In the genomic region with DNA sequence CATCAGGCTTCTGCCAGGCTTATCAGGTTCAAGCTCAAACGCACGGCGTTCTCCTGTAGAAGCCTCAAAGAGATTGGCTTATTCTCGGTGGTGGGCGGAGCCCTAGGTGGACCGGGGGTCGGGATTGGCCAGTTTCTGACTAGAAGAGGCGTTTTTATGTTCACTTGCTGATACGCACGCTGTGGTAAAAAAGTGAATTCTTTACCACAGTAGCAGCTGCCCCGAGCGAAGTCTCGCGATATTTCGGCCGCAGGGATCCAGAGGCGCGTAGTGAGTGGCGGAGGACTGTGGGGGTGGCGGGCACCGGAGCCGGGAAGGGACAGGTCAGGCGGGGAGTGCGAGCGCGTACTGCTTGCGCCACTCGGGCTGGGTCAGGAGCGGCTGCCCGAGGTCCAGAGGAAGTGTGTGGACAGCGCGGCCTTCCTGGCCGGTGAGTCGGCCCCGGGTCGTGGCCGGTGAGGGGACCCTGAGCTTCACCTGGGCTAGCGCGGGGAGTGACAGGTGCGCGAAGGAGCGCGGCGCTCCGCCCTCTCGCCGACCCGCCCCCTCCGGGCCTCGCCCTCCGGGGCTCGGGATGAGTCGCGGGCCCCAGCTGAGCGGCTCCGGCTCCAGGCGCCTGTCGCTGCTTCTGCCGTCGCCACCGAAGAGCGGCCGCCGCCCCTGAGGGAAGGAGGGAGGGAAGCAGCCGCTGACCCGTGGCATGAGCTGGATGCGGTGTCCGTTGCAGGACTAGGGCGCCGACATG, we compare ENCODE assay signal across 7 cellular contexts. TPM values are rescaled to one million over a fixed set of nuclear protein-coding genes. Genes with fewer than 3 reads are reported as not detected.
DNase-seq lines count a peak whose midpoint lies in the region; ATAC-seq, FAIRE-seq and TF ChIP-seq lines count a peak whose summit lies in the region.

A gene with protein sequence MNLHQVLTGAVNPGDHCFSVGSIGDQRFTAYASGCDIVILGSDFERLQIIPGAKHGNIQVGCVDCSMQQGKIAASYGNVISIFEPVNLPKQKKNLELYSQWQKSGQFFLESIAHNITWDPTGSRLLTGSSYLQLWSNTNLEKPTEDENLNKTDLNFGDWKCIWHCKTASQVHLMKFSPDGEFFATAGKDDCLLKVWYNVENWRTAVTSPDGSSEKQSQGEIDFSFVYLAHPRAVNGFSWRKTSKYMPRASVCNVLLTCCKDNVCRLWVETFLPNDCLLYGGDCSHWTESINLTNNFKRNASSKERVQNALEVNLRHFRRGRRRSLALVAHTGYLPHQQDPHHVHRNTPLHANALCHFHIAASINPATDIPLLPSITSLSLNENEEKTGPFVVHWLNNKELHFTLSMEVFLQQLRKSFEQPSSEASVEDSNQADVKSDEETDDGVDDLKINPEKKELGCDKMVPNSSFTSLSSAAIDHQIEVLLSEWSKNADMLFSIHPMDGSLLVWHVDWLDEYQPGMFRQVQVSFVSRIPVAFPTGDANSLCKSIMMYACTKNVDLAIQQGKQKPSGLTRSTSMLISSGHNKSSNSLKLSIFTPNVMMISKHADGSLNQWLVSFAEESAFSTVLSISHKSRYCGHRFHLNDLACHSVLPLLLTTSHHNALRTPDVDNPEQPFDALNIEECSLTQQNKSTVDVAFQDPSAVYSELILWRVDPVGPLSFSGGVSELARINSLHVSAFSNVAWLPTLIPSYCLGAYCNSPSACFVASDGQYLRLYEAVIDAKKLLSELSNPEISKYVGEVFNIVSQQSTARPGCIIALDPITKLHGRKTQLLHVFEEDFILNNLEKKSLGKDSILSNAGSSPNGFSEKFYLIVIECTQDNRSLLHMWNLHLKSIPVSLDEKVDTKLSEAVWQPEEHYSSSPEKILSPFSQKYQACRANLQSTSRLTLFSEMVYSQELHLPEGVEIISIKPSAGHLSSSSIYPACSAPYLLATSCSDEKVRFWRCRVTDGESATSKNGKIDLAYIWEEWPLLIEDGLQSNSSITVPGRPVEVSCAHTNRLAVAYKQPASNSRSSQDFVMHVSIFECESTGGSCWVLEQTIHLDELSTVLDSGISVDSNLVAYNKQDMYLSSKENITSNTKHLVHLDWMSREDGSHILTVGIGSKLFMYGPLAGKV (N-terminal part only) (plus strand): TSS at position 260 of the 745 bp plus-strand sequence. CDS start 483 bp downstream, at position 743.

- peak; percentile 80 to 93 (median 93) for TF ChIP-seq POLR2A in body of pancreas (IDR thresholded peaks at IDR 0.05)

- DNase-seq in NCI-H2107 treated with DMSO at 0.1 percent for 48 hours (lab: John Stamatoyannopoulos, UW; ENCODE audit: unreplicated experiment): peak; percentile 75
- DNase-seq in body of pancreas: peak; percentile 99 to 100 (median 100)
- peak; percentile 97 for DNase-seq in iPS DF 19.7 (ENCODE audit: low read depth, low spot score)
- peak; percentile 100 for DNase-seq in sciatic nerve (ENCODE audit: low spot score)

- no peaks in the 10 kb centered on the region for H3K27me3 ChIP-seq in body of pancreas

- intact Hi-C loops in body of pancreas (cut with DNase I): no loop called here
- intact Hi-C loops in sciatic nerve (cut with DNase I): no loop called here

- peak within 1 kb of the TSS; percentile 94 to 99 (median 96) for H3K27ac ChIP-seq in body of pancreas

- peak within 1 kb of the TSS; percentile 57 to 76 for H3K4me3 ChIP-seq in body of pancreas

- peak in 2 of 7 experiments; percentile 4 to 8 for TF ChIP-seq CTCF in body of pancreas (IDR thresholded peaks at IDR 0.05)

- H3K4me1 ChIP-seq in body of pancreas: peaks cover 32% of the 10 kb centered on the region

- ATAC-seq in GM18520 (IDR thresholded peaks at IDR 0.05; ENCODE audit: unreplicated experiment) (peak; percentile 71), HG03064 (IDR thresholded peaks at IDR 0.05; ENCODE audit: low read depth, unreplicated experiment) (peak; percentile 74), body of pancreas (peak; percentile 93), sciatic nerve (peak; percentile 98)

- 0 to 1% methylated on average over 34 to 68 of the region's 70 CpGs for WGBS in body of pancreas, 2 donors

- no peaks in the 10 kb centered on the region for H3K9me3 ChIP-seq in body of pancreas

- FAIRE-seq in TTC549 (lab: Jason Lieb, UNC): peak; percentile 90

- no peaks in the 10 kb centered on the region for H3K36me3 ChIP-seq in body of pancreas (replicated peaks in 1 of 2; ENCODE audit: insufficient read depth in 1 of 2, low read depth in 2 of 2)

RNA-seq across cellular contexts. Expression of the gene that starts here (rescaled TPM):
- total RNA-seq in body of pancreas: 10 to 100 TPM; 40.0 to 64.9 TPM
- 89.3 TPM for total RNA-seq in sciatic nerve

Comparison
In these comparisons a context has a peak if more than half of its experiments do, and no peak if none do; other contexts are left out.
1. Peak in every context shown above with its lines: DNase-seq, ATAC-seq, H3K4me3 ChIP-seq and H3K27ac ChIP-seq.